Comparison of ENCODE assay signal across 1 cellular context in genomic region chr10:102055647-102056419, GRCh38.
TF ChIP-seq lines count a peak whose summit lies in the region.

A gene with protein sequence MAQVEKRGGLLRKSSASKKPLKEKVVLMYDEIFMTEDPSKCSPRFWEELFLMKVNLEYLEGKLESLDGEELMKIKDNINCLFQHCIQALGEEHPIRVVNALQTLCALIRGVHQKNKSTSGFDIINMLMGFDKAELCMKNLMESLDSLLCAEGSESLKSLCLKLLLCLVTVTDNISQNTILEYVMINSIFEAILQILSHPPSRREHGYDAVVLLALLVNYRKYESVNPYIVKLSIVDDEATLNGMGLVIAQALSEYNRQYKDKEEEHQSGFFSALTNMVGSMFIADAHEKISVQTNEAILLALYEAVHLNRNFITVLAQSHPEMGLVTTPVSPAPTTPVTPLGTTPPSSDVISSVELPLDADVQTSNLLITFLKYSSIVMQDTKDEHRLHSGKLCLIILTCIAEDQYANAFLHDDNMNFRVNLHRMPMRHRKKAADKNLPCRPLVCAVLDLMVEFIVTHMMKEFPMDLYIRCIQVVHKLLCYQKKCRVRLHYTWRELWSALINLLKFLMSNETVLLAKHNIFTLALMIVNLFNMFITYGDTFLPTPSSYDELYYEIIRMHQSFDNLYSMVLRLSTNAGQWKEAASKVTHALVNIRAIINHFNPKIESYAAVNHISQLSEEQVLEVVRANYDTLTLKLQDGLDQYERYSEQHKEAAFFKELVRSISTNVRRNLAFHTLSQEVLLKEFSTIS (minus strand): TSS chr10:102056173. CDS start chr10:102040114, 16,059 bp downstream.

TF ChIP-seq in GM12878, 131 proteins besides CTCF, POLR2A, EP300 and RAD21 (continued from another document and continues in another):
- TF ChIP-seq, protein P1, sequence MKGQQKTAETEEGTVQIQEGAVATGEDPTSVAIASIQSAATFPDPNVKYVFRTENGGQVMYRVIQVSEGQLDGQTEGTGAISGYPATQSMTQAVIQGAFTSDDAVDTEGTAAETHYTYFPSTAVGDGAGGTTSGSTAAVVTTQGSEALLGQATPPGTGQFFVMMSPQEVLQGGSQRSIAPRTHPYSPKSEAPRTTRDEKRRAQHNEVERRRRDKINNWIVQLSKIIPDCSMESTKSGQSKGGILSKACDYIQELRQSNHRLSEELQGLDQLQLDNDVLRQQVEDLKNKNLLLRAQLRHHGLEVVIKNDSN (IDR thresholded peaks at IDR 0.05; ENCODE audit: borderline replicate concordance, extremely low read length, insufficient read depth, low read depth, low read length): no peak
- no peak for TF ChIP-seq ZZZ3 (IDR thresholded peaks at IDR 0.05; ENCODE audit: control insufficient read depth, insufficient read length, low read depth)
- TF ChIP-seq, protein P2, sequence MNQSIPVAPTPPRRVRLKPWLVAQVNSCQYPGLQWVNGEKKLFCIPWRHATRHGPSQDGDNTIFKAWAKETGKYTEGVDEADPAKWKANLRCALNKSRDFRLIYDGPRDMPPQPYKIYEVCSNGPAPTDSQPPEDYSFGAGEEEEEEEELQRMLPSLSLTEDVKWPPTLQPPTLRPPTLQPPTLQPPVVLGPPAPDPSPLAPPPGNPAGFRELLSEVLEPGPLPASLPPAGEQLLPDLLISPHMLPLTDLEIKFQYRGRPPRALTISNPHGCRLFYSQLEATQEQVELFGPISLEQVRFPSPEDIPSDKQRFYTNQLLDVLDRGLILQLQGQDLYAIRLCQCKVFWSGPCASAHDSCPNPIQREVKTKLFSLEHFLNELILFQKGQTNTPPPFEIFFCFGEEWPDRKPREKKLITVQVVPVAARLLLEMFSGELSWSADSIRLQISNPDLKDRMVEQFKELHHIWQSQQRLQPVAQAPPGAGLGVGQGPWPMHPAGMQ (IDR thresholded peaks at IDR 0.05; ENCODE audit: borderline replicate concordance): no peak
- TF ChIP-seq, protein P3, sequence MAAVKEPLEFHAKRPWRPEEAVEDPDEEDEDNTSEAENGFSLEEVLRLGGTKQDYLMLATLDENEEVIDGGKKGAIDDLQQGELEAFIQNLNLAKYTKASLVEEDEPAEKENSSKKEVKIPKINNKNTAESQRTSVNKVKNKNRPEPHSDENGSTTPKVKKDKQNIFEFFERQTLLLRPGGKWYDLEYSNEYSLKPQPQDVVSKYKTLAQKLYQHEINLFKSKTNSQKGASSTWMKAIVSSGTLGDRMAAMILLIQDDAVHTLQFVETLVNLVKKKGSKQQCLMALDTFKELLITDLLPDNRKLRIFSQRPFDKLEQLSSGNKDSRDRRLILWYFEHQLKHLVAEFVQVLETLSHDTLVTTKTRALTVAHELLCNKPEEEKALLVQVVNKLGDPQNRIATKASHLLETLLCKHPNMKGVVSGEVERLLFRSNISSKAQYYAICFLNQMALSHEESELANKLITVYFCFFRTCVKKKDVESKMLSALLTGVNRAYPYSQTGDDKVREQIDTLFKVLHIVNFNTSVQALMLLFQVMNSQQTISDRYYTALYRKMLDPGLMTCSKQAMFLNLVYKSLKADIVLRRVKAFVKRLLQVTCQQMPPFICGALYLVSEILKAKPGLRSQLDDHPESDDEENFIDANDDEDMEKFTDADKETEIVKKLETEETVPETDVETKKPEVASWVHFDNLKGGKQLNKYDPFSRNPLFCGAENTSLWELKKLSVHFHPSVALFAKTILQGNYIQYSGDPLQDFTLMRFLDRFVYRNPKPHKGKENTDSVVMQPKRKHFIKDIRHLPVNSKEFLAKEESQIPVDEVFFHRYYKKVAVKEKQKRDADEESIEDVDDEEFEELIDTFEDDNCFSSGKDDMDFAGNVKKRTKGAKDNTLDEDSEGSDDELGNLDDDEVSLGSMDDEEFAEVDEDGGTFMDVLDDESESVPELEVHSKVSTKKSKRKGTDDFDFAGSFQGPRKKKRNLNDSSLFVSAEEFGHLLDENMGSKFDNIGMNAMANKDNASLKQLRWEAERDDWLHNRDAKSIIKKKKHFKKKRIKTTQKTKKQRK (IDR thresholded peaks at IDR 0.05; ENCODE audit: low read depth, low read length): no peak
- 0 out of 2 replicates have a peak, but pooled peaks have one; percentile 39 for TF ChIP-seq IRF4 (IDR thresholded peaks at IDR 0.05; ENCODE audit: low read depth, low read length)
- TF ChIP-seq MEF2B (IDR thresholded peaks at IDR 0.05; ENCODE audit: partially characterized antibody, poor library complexity, severe bottlenecking): no peak
- no peak for TF ChIP-seq JUNB (IDR thresholded peaks at IDR 0.05)
- no peak for TF ChIP-seq CBX5 (IDR thresholded peaks at IDR 0.05; ENCODE audit: low read depth)
- no peak for TF ChIP-seq CEBPB (IDR thresholded peaks at IDR 0.05; ENCODE audit: borderline replicate concordance in 1 of 2, low read depth in 2 of 2, low read length in 2 of 2)
- TF ChIP-seq KAT2A (conservative IDR thresholded peaks at IDR 0.05; ENCODE audit: control insufficient read depth, low read depth, low read length): no peak
- TF ChIP-seq MXI1 (IDR thresholded peaks at IDR 0.05; ENCODE audit: low read depth, low read length): peak; percentile 67
- TF ChIP-seq EED (IDR thresholded peaks at IDR 0.05; ENCODE audit: low read depth): no peak
- no peak for TF ChIP-seq SREBF2 (IDR thresholded peaks at IDR 0.05; ENCODE audit: low read length)
- TF ChIP-seq RUNX3 (IDR thresholded peaks at IDR 0.05; ENCODE audit: low read length): peak; percentile 70
- TF ChIP-seq ZBTB40 (IDR thresholded peaks at IDR 0.05; ENCODE audit: borderline replicate concordance): no peak
- TF ChIP-seq MYC (IDR thresholded peaks at IDR 0.05; ENCODE audit: insufficient read depth, insufficient read length, insufficient replicate concordance, low read length, severe bottlenecking): no peak
- TF ChIP-seq FOS (IDR thresholded peaks at IDR 0.05; ENCODE audit: borderline replicate concordance, extremely low read depth, insufficient read length): no peak
- TF ChIP-seq EZH2 (IDR thresholded peaks at IDR 0.05; ENCODE audit: borderline replicate concordance, control insufficient read depth, low read depth, low read length): no peak
- TF ChIP-seq RFX5 (IDR thresholded peaks at IDR 0.05; ENCODE audit: low read depth, low read length): no peak
- peak; percentile 46; the same call in 1 of the 2 replicates for TF ChIP-seq POLR2AphosphoS5 (IDR thresholded peaks at IDR 0.05; ENCODE audit: low read length)
- TF ChIP-seq EGR1 (IDR thresholded peaks at IDR 0.05; ENCODE audit: borderline replicate concordance in 1 of 2, low read depth in 2 of 2, low read length in 2 of 2): peak; percentile 30 to 82
- 0 out of 2 replicates have a peak, but pooled peaks have one; percentile 38 for TF ChIP-seq TCF3 (IDR thresholded peaks at IDR 0.05; ENCODE audit: borderline replicate concordance, insufficient read depth, low read depth, low read length)
- TF ChIP-seq MEF2A (IDR thresholded peaks at IDR 0.05; ENCODE audit: insufficient read depth, low read depth, low read length): no peak
- peak; percentile 87 for TF ChIP-seq CREM (IDR thresholded peaks at IDR 0.05; ENCODE audit: low read depth)
- TF ChIP-seq, protein P4, sequence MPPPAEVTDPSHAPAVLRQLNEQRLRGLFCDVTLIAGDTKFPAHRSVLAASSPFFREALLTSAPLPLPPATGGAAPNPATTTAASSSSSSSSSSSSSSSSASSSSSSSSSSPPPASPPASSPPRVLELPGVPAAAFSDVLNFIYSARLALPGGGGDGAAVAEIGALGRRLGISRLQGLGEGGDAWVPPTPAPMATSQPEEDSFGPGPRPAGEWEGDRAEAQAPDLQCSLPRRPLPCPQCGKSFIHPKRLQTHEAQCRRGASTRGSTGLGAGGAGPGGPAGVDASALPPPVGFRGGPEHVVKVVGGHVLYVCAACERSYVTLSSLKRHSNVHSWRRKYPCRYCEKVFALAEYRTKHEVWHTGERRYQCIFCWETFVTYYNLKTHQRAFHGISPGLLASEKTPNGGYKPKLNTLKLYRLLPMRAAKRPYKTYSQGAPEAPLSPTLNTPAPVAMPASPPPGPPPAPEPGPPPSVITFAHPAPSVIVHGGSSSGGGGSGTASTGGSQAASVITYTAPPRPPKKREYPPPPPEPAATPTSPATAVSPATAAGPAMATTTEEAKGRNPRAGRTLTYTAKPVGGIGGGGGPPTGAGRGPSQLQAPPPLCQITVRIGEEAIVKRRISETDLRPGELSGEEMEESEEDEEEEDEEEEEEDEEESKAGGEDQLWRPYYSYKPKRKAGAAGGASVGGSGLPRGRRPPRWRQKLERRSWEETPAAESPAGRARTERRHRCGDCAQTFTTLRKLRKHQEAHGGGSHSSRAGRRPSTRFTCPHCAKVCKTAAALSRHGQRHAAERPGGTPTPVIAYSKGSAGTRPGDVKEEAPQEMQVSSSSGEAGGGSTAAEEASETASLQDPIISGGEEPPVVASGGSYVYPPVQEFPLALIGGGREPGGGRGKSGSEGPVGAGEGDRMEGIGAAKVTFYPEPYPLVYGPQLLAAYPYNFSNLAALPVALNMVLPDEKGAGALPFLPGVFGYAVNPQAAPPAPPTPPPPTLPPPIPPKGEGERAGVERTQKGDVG (CRISPR knock-in tag; IDR thresholded peaks at IDR 0.05): no peak
- TF ChIP-seq PBX3 (IDR thresholded peaks at IDR 0.05; ENCODE audit: insufficient replicate concordance, low read depth, low read length): peak; percentile 10
- TF ChIP-seq ETV6 (conservative IDR thresholded peaks at IDR 0.05 in 1 of 2, IDR thresholded peaks at IDR 0.05 in 1 of 2; ENCODE audit: borderline replicate concordance in 1 of 2, low read depth in 1 of 2): peak in 1 of 2 experiments; percentile 1; a peak in 1 of 4 replicates
- peak; percentile 79 for TF ChIP-seq YY1 (IDR thresholded peaks at IDR 0.05; ENCODE audit: low read depth, low read length)
- no peak for TF ChIP-seq TCF7 (IDR thresholded peaks at IDR 0.05; ENCODE audit: borderline replicate concordance)
- no peak for TF ChIP-seq ZBED1 (IDR thresholded peaks at IDR 0.05; ENCODE audit: borderline replicate concordance)
- TF ChIP-seq PML (IDR thresholded peaks at IDR 0.05; ENCODE audit: low read length): peak; percentile 66; the same call in 1 of the 2 replicates
- peak; percentile 91 for TF ChIP-seq KLF5 (IDR thresholded peaks at IDR 0.05; ENCODE audit: partially characterized antibody)
- TF ChIP-seq, protein P5, sequence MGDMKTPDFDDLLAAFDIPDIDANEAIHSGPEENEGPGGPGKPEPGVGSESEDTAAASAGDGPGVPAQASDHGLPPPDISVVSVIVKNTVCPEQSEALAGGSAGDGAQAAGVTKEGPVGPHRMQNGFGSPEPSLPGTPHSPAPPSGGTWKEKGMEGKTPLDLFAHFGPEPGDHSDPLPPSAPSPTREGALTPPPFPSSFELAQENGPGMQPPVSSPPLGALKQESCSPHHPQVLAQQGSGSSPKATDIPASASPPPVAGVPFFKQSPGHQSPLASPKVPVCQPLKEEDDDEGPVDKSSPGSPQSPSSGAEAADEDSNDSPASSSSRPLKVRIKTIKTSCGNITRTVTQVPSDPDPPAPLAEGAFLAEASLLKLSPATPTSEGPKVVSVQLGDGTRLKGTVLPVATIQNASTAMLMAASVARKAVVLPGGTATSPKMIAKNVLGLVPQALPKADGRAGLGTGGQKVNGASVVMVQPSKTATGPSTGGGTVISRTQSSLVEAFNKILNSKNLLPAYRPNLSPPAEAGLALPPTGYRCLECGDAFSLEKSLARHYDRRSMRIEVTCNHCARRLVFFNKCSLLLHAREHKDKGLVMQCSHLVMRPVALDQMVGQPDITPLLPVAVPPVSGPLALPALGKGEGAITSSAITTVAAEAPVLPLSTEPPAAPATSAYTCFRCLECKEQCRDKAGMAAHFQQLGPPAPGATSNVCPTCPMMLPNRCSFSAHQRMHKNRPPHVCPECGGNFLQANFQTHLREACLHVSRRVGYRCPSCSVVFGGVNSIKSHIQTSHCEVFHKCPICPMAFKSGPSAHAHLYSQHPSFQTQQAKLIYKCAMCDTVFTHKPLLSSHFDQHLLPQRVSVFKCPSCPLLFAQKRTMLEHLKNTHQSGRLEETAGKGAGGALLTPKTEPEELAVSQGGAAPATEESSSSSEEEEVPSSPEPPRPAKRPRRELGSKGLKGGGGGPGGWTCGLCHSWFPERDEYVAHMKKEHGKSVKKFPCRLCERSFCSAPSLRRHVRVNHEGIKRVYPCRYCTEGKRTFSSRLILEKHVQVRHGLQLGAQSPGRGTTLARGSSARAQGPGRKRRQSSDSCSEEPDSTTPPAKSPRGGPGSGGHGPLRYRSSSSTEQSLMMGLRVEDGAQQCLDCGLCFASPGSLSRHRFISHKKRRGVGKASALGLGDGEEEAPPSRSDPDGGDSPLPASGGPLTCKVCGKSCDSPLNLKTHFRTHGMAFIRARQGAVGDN (IDR thresholded peaks at IDR 0.05): peak; percentile 55; the same call in 1 of the 2 replicates
